In genomic region chr11:33692013-33692504, GRCh38 we compare ENCODE assay signal across 8 cellular contexts. TPM values are rescaled to one million over a fixed set of nuclear protein-coding genes. Genes with fewer than 3 reads are reported as not detected.
DNase-seq lines count a peak whose midpoint lies in the region; FAIRE-seq and TF ChIP-seq lines count a peak whose summit lies in the region.

No MANE protein-coding gene starts in this region.

- H3K36me3 Mint-ChIP-seq in activated T-helper 2 cell treated with anti-CD3 and anti-CD28 coated beads, Interferon-gamma antibody, Interleukin-2, Interleukin-4, amounts not matched to agents 10 μg/mL and 5 μg/mL and 100 μg/mL, durations not matched to agents 14 hours and 24 hours and 36 hours (ENCODE audit: low read depth): no peaks in the 10 kb centered on the region

- intact Hi-C loops in activated T-helper 2 cell treated with anti-CD3 and anti-CD28 coated beads, Interferon-gamma antibody, Interleukin-2, Interleukin-4, amounts not matched to agents 10 μg/mL and 5 μg/mL and 100 μg/mL, durations not matched to agents 14 hours and 24 hours and 36 hours (cut with micrococcal nuclease): no loop called here

- in situ Hi-C loops in G401 (cut with HindIII; ENCODE audit: low sequenced_read_pairs): no loop called here

- DNase-seq in G401 (ENCODE audit: low spot score) (peak; percentile 55), RPMI8226 (peak; percentile 44), fibroblast of peridontal ligament (ENCODE audit: extremely low read depth) (peak; percentile 98), nucleus accumbens (lab: John Stamatoyannopoulos, UW) (peak in 49 of 56 donors; percentile 12 to 85 (median 57)), GM12891 (ENCODE audit: insufficient read length, low spot score) (no peak), NCI-H2171 treated with DMSO at 0.1 percent for 48 hours (lab: John Stamatoyannopoulos, UW) (no peak)
- no peak for DNase-seq in activated T-helper 2 cell treated with anti-CD3 and anti-CD28 coated beads, Interferon-gamma antibody, Interleukin-2, Interleukin-4, amounts not matched to agents 10 μg/mL and 5 μg/mL and 100 μg/mL, durations not matched to agents 14 hours and 24 hours and 36 hours (ENCODE audit: low spot score)
- DNase-seq in stimulated activated naive CD4-positive, alpha-beta T cell (lab: John Stamatoyannopoulos, UW): no peak

- H3K9me3 Mint-ChIP-seq in activated T-helper 2 cell treated with anti-CD3 and anti-CD28 coated beads, Interferon-gamma antibody, Interleukin-2, Interleukin-4, amounts not matched to agents 10 μg/mL and 5 μg/mL and 100 μg/mL, durations not matched to agents 14 hours and 24 hours and 36 hours: no peaks in the 10 kb centered on the region

- no peak for TF ChIP-seq POLR2A in GM12891 (IDR thresholded peaks at IDR 0.05; ENCODE audit: low read depth, low read length)

- FAIRE-seq in GM12891 (lab: Jason Lieb, UNC): no peak

- no peak overlapping the region for H3K4me3 Mint-ChIP-seq in activated T-helper 2 cell treated with anti-CD3 and anti-CD28 coated beads, Interferon-gamma antibody, Interleukin-2, Interleukin-4, amounts not matched to agents 10 μg/mL and 5 μg/mL and 100 μg/mL, durations not matched to agents 14 hours and 24 hours and 36 hours (ENCODE audit: low read depth)

- peaks cover 12% of the 10 kb centered on the region for H3K4me1 Mint-ChIP-seq in activated T-helper 2 cell treated with anti-CD3 and anti-CD28 coated beads, Interferon-gamma antibody, Interleukin-2, Interleukin-4, amounts not matched to agents 10 μg/mL and 5 μg/mL and 100 μg/mL, durations not matched to agents 14 hours and 24 hours and 36 hours (ENCODE audit: low read depth)

- H3K27ac Mint-ChIP-seq in activated T-helper 2 cell treated with anti-CD3 and anti-CD28 coated beads, Interferon-gamma antibody, Interleukin-2, Interleukin-4, amounts not matched to agents 10 μg/mL and 5 μg/mL and 100 μg/mL, durations not matched to agents 14 hours and 24 hours and 36 hours: no peak overlapping the region

- peaks cover 13% of the 10 kb centered on the region for H3K27me3 Mint-ChIP-seq in activated T-helper 2 cell treated with anti-CD3 and anti-CD28 coated beads, Interferon-gamma antibody, Interleukin-2, Interleukin-4, amounts not matched to agents 10 μg/mL and 5 μg/mL and 100 μg/mL, durations not matched to agents 14 hours and 24 hours and 36 hours (ENCODE audit: low read depth)

TF ChIP-seq in GM12891, 5 proteins besides CTCF, POLR2A, EP300 and RAD21:
- TF ChIP-seq POLR2AphosphoS5 (IDR thresholded peaks at IDR 0.05; ENCODE audit: low read depth, low read length): no peak
- no peak for TF ChIP-seq SPI1 (IDR thresholded peaks at IDR 0.05; ENCODE audit: low read depth, low read length)
- no peak for TF ChIP-seq PAX5 (IDR thresholded peaks at IDR 0.05; ENCODE audit: insufficient read depth, low read length, severe bottlenecking)
- no peak for TF ChIP-seq POU2F2 (IDR thresholded peaks at IDR 0.05; ENCODE audit: low read depth, low read length)
- TF ChIP-seq TAF1 (IDR thresholded peaks at IDR 0.05; ENCODE audit: low read depth, low read length): no peak
TF ChIP-seq in GM12891: peak in this region for 0.

RNA-seq across cellular contexts. Expression of gene C11orf91, which starts 8.6 kb away (rescaled TPM):
- total RNA-seq in G401 (2014; rRNA removed; shearing (Covaris generic)): not detected in 2 replicates
- polyA plus RNA-seq in GM12891 (2012; ENCODE audit: low read depth, missing spikeins): not detected
- total RNA-seq in activated T-helper 2 cell treated with anti-CD3 and anti-CD28 coated beads, Interferon-gamma antibody, Interleukin-2, Interleukin-4, amounts not matched to agents 10 μg/mL and 5 μg/mL and 100 μg/mL, durations not matched to agents 14 hours and 24 hours and 36 hours: not detected in 2 replicates

RNA-seq across cellular contexts. Expression of gene CD59, which starts 44.2 kb away (rescaled TPM):
- 50.9 and 76.4 TPM in 2 replicates for total RNA-seq in G401 (2014; rRNA removed; shearing (Covaris generic))
- 126 TPM for polyA plus RNA-seq in GM12891 (2012; ENCODE audit: low read depth, missing spikeins)
- total RNA-seq in activated T-helper 2 cell treated with anti-CD3 and anti-CD28 coated beads, Interferon-gamma antibody, Interleukin-2, Interleukin-4, amounts not matched to agents 10 μg/mL and 5 μg/mL and 100 μg/mL, durations not matched to agents 14 hours and 24 hours and 36 hours: 165 and 173 TPM in 2 replicates

Comparison
In these comparisons a context has a peak if more than half of its experiments do, and no peak if none do; other contexts are left out.
1. DNase-seq: peak in G401 (single experiment), RPMI8226 (single experiment), fibroblast of peridontal ligament (single experiment) and nucleus accumbens (49 of 56); none in GM12891 (single experiment), NCI-H2171 treated with DMSO at 0.1 percent for 48 hours (single experiment), activated T-helper 2 cell treated with anti-CD3 and anti-CD28 coated beads, Interferon-gamma antibody, Interleukin-2, Interleukin-4, amounts not matched to agents 10 μg/mL and 5 μg/mL and 100 μg/mL, durations not matched to agents 14 hours and 24 hours and 36 hours (single experiment) and stimulated activated naive CD4-positive, alpha-beta T cell (0 of 6).